13 cellular contexts compared by ENCODE assay signal in the genomic region with DNA sequence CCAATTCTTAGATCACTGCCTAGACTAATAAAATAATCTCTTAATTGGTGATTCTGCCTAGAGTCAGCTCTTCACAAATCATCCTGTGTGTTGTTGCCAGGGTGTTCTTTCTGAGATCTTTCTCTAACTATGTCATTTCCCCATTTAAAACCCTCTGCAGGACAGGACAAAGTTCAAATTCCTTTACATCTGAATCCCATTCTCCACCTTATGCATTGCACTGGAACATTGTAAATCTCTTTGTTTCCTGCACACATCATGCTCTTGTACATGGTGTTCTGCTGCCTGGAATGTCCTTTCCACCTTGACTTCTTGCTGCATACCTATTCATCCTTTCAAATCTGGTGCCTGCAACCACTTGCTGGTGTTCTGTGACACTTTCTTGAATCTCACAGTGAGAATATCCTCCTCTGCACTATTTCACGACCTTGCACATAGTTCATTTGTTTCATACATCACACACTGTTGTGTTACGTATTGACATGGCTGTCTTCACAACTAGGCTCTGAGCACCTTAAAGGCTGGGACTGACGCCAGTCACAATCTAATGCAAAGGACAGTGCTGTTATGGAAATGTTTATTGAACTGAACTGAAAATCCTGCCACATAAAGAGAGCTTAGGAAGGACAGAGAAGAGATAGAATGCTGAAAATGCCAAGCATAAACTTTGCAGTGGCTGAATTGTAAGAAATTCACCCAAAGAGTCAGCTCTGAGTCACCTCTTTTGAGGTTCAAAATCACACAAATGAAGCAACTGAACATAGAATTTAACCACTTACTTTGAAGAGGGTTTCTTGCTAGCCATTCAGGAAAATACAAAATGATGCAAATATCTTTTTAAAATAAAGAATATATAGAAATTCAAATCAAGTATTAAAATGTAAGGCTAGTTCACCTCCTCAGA. TPM values are rescaled to one million over a fixed set of nuclear protein-coding genes. Genes with fewer than 3 reads are reported as not detected.
DNase-seq lines count a peak whose midpoint lies in the region; ATAC-seq and TF ChIP-seq lines count a peak whose summit lies in the region.
"Had no signal": no experiment of that assay in that cellular context is flagged by ENCODE, and none has a peak within 500 bp of the region (broad histone marks: within the 10 kb centered on the region; RNA-seq: fewer than 3 reads in every experiment).

No MANE protein-coding gene starts in this region.

- H3K27ac ChIP-seq in ACC112 (ENCODE audit: low read depth, low read length), result peak overlapping the region; percentile 61
- H3K27ac ChIP-seq in brain microvascular endothelial cell, result peak overlapping the region; percentile 8
- H3K27ac ChIP-seq in A673 (ENCODE audit: low read depth, low read length, poor library complexity, severe bottlenecking), result no peak overlapping the region
- H3K27ac ChIP-seq: epithelial cell of prostate, upper lobe of left lung had no signal

- H3K9me3 ChIP-seq in MG63 (no peaks in the 10 kb centered on the region), A673 (ENCODE audit: low read depth, low read length, poor library complexity, severe bottlenecking) (no peaks in the 10 kb centered on the region)
- H3K9me3 ChIP-seq: upper lobe of left lung had no signal

- in situ Hi-C loops in brain microvascular endothelial cell (cut with HindIII; ENCODE audit: low pct_ligation_motif_present, low sequenced_read_pairs), result no loop called here

- DNase-seq in HT-29 (ENCODE audit: low spot score), result peak; percentile 32
- DNase-seq in brain microvascular endothelial cell, result peak; percentile 28
- DNase-seq in left kidney (ENCODE audit: low read depth, low spot score), result peak; percentile 17
- DNase-seq in MG63, result no peak
- no peak for DNase-seq in HuH-7.5 (ENCODE audit: low spot score)
- no peak for DNase-seq in A673 (ENCODE audit: low spot score)
- DNase-seq: activated CD8-positive, alpha-beta memory T cell treated with anti-CD3 and anti-CD28 coated beads, Interleukin-2, amount 10 ng/mL, durations not matched to agents 7 days and 5 days; DMS53; stimulated activated CD4-positive, alpha-beta T cell treated with anti-CD3 and anti-CD28 coated beads, Interleukin-2, amount 100 ng/mL, for 48 hours; upper lobe of left lung had no signal

- no peaks in the 10 kb centered on the region for H3K36me3 ChIP-seq in ACC112 (ENCODE audit: insufficient read depth, low read length)
- H3K36me3 ChIP-seq in brain microvascular endothelial cell (replicated peaks), result no peaks in the 10 kb centered on the region
- H3K36me3 ChIP-seq in MG63, result no peaks in the 10 kb centered on the region
- H3K36me3 ChIP-seq in A673 (ENCODE audit: insufficient read depth, low read length, poor library complexity, severe bottlenecking), result no peaks in the 10 kb centered on the region
- H3K36me3 ChIP-seq: upper lobe of left lung had no signal

- TF ChIP-seq CTCF in brain microvascular endothelial cell (IDR thresholded peaks at IDR 0.05; ENCODE audit: low read depth, low read length, missing control alignments) (no peak), A673 (conservative IDR thresholded peaks at IDR 0.05; ENCODE audit: low read depth, low read length) (no peak)

- CTCF ChIA-PET in A673 (lab: Charles Lee), result interaction anchor here (0.5 kb wide), 1 partner anchor 12 kb away, joined by 7 read pairs; no protein-coding TSS in a partner anchor

- ATAC-seq in GM21737 (IDR thresholded peaks at IDR 0.05; ENCODE audit: unreplicated experiment), result no peak
- ATAC-seq: activated CD8-positive, alpha-beta memory T cell treated with anti-CD3 and anti-CD28 coated beads, Interleukin-2, amount 10 ng/mL, durations not matched to agents 7 days and 5 days had no signal

- no peaks in the 10 kb centered on the region for H3K79me2 ChIP-seq in ACC112 (ENCODE audit: control insufficient read depth, insufficient read depth, low read length, unreplicated experiment)

- intact Hi-C loops in A673 (cut with micrococcal nuclease; ENCODE audit: unreplicated experiment), result no loop called here

- POLR2A ChIA-PET in A673 (lab: Charles Lee; ENCODE audit: low non-redundant PET), result no interaction called here

- no TSS peak for BruUV-seq in A673 (replicated peaks; lab: Mats Ljungman, UMichigan)

- H2AFZ ChIP-seq in ACC112 (ENCODE audit: low read length, unreplicated experiment), result peak overlapping the region; percentile 55

- H3K4me3 ChIP-seq in ACC112 (ENCODE audit: low read depth, low read length) (peak overlapping the region; percentile 32), brain microvascular endothelial cell (ENCODE audit: low read depth, low read length) (no peak overlapping the region), MG63 (no peak overlapping the region), A673 (ENCODE audit: low read depth, low read length, poor library complexity, severe bottlenecking) (no peak overlapping the region)
- H3K4me3 ChIP-seq: upper lobe of left lung had no signal

- H3K4me1 ChIP-seq in ACC112 (ENCODE audit: control insufficient read depth, insufficient read depth, low read length, unreplicated experiment) (peaks cover 18% of the 10 kb centered on the region), A673 (ENCODE audit: insufficient read depth, low read length, poor library complexity, severe bottlenecking) (no peaks in the 10 kb centered on the region)
- H3K4me1 ChIP-seq: upper lobe of left lung had no signal

- no peaks in the 10 kb centered on the region for H3K27me3 ChIP-seq in ACC112 (ENCODE audit: insufficient read depth, low read length)
- H3K27me3 ChIP-seq in brain microvascular endothelial cell (replicated peaks), result no peaks in the 10 kb centered on the region
- no peaks in the 10 kb centered on the region for H3K27me3 ChIP-seq in MG63
- H3K27me3 ChIP-seq in A673 (replicated peaks; ENCODE audit: insufficient read depth, low read depth, low read length, poor library complexity), result no peaks in the 10 kb centered on the region
- H3K27me3 ChIP-seq: upper lobe of left lung had no signal

RNA-seq across cellular contexts. Expression of gene SMIM14, which starts 26.4 kb away (rescaled TPM):
- 5.4 and 12.1 TPM in 2 replicates for total RNA-seq in HT-29 (2014; rRNA removed; shearing (Covaris generic))
- total RNA-seq in MG63 (2014; rRNA removed; shearing (Covaris generic); ENCODE audit: low replicate concordance), result 19.0 and 19.5 TPM in 2 replicates
- total RNA-seq in A673 (2021), result 14.4 and 14.5 TPM in 2 replicates

RNA-seq across cellular contexts. Expression of gene UBE2K, which starts 32.9 kb away (rescaled TPM):
- total RNA-seq in HT-29 (2014; rRNA removed; shearing (Covaris generic)), result 34.0 and 48.8 TPM in 2 replicates
- 7.9 and 11.7 TPM in 2 replicates for total RNA-seq in MG63 (2014; rRNA removed; shearing (Covaris generic); ENCODE audit: low replicate concordance)
- total RNA-seq in A673 (2021), result 137 and 138 TPM in 2 replicates

Comparison
In these comparisons a context has a peak if more than half of its experiments do, and no peak if none do; other contexts are left out.
1. DNase-seq: peak in HT-29 (single experiment), brain microvascular endothelial cell (single experiment) and left kidney (single experiment); none in MG63 (single experiment), HuH-7.5 (single experiment) and A673 (single experiment).